In the genomic region with DNA sequence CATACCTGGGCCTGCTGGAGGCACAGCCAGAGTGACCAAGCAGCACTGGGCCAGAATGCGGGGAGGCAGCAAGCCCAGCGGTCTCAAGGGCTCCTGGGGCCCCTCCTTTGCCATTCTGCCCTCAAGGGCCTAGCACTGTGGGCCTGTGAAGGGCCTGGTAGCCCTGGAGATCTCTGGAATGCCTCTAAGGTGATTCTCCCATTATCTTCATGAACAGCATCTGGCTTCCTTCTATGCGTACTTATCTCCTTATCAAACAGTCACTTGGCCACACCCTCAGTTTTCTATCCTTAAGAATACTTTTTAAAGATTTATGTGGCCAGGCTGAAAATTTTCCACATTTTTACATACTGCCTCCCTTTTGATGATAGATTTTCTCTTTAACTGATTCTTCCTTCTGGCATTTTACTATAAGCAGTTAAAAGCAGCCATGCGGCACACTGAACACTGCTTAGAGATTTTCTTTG, we compare ENCODE assay signal across 24 cellular contexts.
A peak's percentile ranks its signal among the peaks of the same experiment; 100 is the strongest.
DNase-seq lines count a peak whose midpoint lies in the region; ATAC-seq and TF ChIP-seq lines count a peak whose summit lies in the region.
"Had no signal": no experiment of that assay in that cellular context is flagged by ENCODE, and none has a peak within 500 bp of the region (broad histone marks: within the 10 kb centered on the region; RNA-seq: fewer than 3 reads in every experiment).

No MANE protein-coding gene starts in this region.

- ATAC-seq in activated naive CD8-positive, alpha-beta T cell treated with anti-CD3 and anti-CD28 coated beads, Interleukin-2, amount 50 U/mL, for 24 hours: no peak
- no peak for ATAC-seq in activated CD4-positive, CD25-positive, alpha-beta regulatory T cell treated with anti-CD3 and anti-CD28 coated beads, Interleukin-2, amount 50 U/mL, for 24 hours

- TF ChIP-seq RAD21 in SK-N-SH (IDR thresholded peaks at IDR 0.05; ENCODE audit: low read length): no peak

- peaks cover 24% of the 10 kb centered on the region for H3K4me1 Mint-ChIP-seq in activated naive CD8-positive, alpha-beta T cell treated with anti-CD3 and anti-CD28 coated beads, Interleukin-2, amount 50 U/mL, for 24 hours
- H3K4me1 Mint-ChIP-seq in activated naive CD8-positive, alpha-beta T cell treated with anti-CD3 and anti-CD28 coated beads for 36 hours: peaks cover 11% of the 10 kb centered on the region
- H3K4me1 Mint-ChIP-seq in glutamatergic neuron (ENCODE audit: low read depth, unreplicated experiment): peaks cover 31% of the 10 kb centered on the region
- H3K4me1 Mint-ChIP-seq: central memory CD8-positive, alpha-beta T cell; immature natural killer cell had no signal

- H3K9me3 ChIP-seq in SK-N-SH: no peaks in the 10 kb centered on the region
- H3K9me3 ChIP-seq: MG63 had no signal

- no peak overlapping the region for H3K27ac ChIP-seq in SK-N-SH (ENCODE audit: low read depth in 2 of 2, low read length in 1 of 2)
- H3K27ac ChIP-seq: epithelial cell of prostate, spleen, tibial nerve had no signal

- peaks cover 3% of the 10 kb centered on the region for H3F3A ChIP-seq in SK-N-SH (replicated peaks; ENCODE audit: insufficient read depth)

- H3K4me3 ChIP-seq in SK-N-SH (ENCODE audit: low read depth in 2 of 2, low read length in 1 of 2): no peak overlapping the region
- H3K4me3 ChIP-seq: MG63, spleen, tibial nerve had no signal

- no peak overlapping the region for H3K4me3 Mint-ChIP-seq in activated naive CD8-positive, alpha-beta T cell treated with anti-CD3 and anti-CD28 coated beads, Interleukin-2, amount 50 U/mL, for 24 hours
- no peak overlapping the region for H3K4me3 Mint-ChIP-seq in activated naive CD8-positive, alpha-beta T cell treated with anti-CD3 and anti-CD28 coated beads for 36 hours
- peak overlapping the region; percentile 32 for H3K4me3 Mint-ChIP-seq in glutamatergic neuron (ENCODE audit: unreplicated experiment)
- H3K4me3 Mint-ChIP-seq: central memory CD8-positive, alpha-beta T cell; immature natural killer cell had no signal

- H3K4me2 ChIP-seq in SK-N-SH: no peak overlapping the region

- CTCF ChIA-PET in SK-N-SH (lab: Yijun Ruan, JAX): no interaction called here

- H3K9me2 ChIP-seq in SK-N-SH: no peaks in the 10 kb centered on the region

- no peaks in the 10 kb centered on the region for H4K20me1 ChIP-seq in SK-N-SH (ENCODE audit: insufficient read depth)

- peaks cover 2% of the 10 kb centered on the region for H3K27me3 Mint-ChIP-seq in activated naive CD8-positive, alpha-beta T cell treated with anti-CD3 and anti-CD28 coated beads, Interleukin-2, amount 50 U/mL, for 24 hours
- H3K27me3 Mint-ChIP-seq in activated naive CD8-positive, alpha-beta T cell treated with anti-CD3 and anti-CD28 coated beads for 36 hours: no peaks in the 10 kb centered on the region
- H3K27me3 Mint-ChIP-seq in glutamatergic neuron (ENCODE audit: unreplicated experiment): peaks cover 8% of the 10 kb centered on the region

- peaks cover 5% of the 10 kb centered on the region for H3K9me3 Mint-ChIP-seq in activated naive CD8-positive, alpha-beta T cell treated with anti-CD3 and anti-CD28 coated beads, Interleukin-2, amount 50 U/mL, for 24 hours
- peaks cover 2% of the 10 kb centered on the region for H3K9me3 Mint-ChIP-seq in activated naive CD8-positive, alpha-beta T cell treated with anti-CD3 and anti-CD28 coated beads for 36 hours
- H3K9me3 Mint-ChIP-seq in glutamatergic neuron (ENCODE audit: unreplicated experiment): peaks cover 20% of the 10 kb centered on the region
- H3K9me3 Mint-ChIP-seq: immature natural killer cell had no signal

- no peak overlapping the region for H2AFZ ChIP-seq in SK-N-SH (ENCODE audit: low read depth)

- no peaks in the 10 kb centered on the region for H3K36me3 ChIP-seq in SK-N-SH (replicated peaks in 1 of 2; ENCODE audit: control insufficient read depth in 1 of 2, insufficient read depth in 2 of 2, low read length in 1 of 2)
- H3K36me3 ChIP-seq: MG63, spleen, tibial nerve had no signal

- DNase-seq in activated naive CD8-positive, alpha-beta T cell treated with anti-CD3 and anti-CD28 coated beads, Interleukin-2, amount 50 U/mL, for 24 hours: no peak
- no peak for DNase-seq in activated naive CD8-positive, alpha-beta T cell treated with anti-CD3 and anti-CD28 coated beads for 36 hours
- DNase-seq in SK-N-SH: no peak
- DNase-seq in glutamatergic neuron: no peak
- peak; percentile 73 for DNase-seq in renal cortical epithelial cell (ENCODE audit: low read depth)
- DNase-seq in H4 (ENCODE audit: low spot score): no peak
- no peak for DNase-seq in mesenteric fat pad (ENCODE audit: low spot score)
- DNase-seq: activated naive CD4-positive, alpha-beta T cell treated with anti-CD3 and anti-CD28 coated beads, Interleukin-2, amount 50 U/mL, for 16 hours; activated T-cell treated with anti-CD3 and anti-CD28 coated beads, Interleukin-2, amount 50 U/mL, for 48 hours; Calu3; foreskin fibroblast; immature natural killer cell; MG63; NCI-H1436; NCI-H510A treated with DMSO at 0.1 percent for 48 hours; retina; spleen; stimulated activated CD4-positive, alpha-beta T cell treated with anti-CD3 and anti-CD28 coated beads, Interleukin-4, amount 100 ng/mL, for 1 hour; stimulated activated naive CD4-positive, alpha-beta T cell treated with Interleukin-2 at 50 U/mL for 16 hours; T1000 had no signal

- no peak for TF ChIP-seq CTCF in SK-N-SH (IDR thresholded peaks at IDR 0.05)
- TF ChIP-seq CTCF in glutamatergic neuron (IDR thresholded peaks at IDR 0.05; ENCODE audit: partially characterized antibody, unreplicated experiment): no peak

- H3K4me1 ChIP-seq in SK-N-SH (ENCODE audit: control insufficient read depth in 1 of 2, insufficient read depth in 2 of 2, low read depth in 1 of 2, low read length in 1 of 2): peaks cover 0 to 14% of the 10 kb centered on the region in 2 experiments; a peak in 1 of 4 replicates
- H3K4me1 ChIP-seq: spleen, tibial nerve had no signal

- 0 out of 4 replicates have a peak, but pooled peaks of 1 of the 2 experiments have one; percentile 15 for TF ChIP-seq EP300 in SK-N-SH (IDR thresholded peaks at IDR 0.05; ENCODE audit: borderline replicate concordance in 1 of 2, low read depth in 1 of 2, low read length in 1 of 2)

- H3K27me3 ChIP-seq in SK-N-SH (ENCODE audit: insufficient read depth): no peaks in the 10 kb centered on the region
- H3K27me3 ChIP-seq: MG63, spleen, tibial nerve had no signal

- H3K36me3 Mint-ChIP-seq in activated naive CD8-positive, alpha-beta T cell treated with anti-CD3 and anti-CD28 coated beads, Interleukin-2, amount 50 U/mL, for 24 hours (ENCODE audit: low read depth): no peaks in the 10 kb centered on the region
- peaks cover 1% of the 10 kb centered on the region for H3K36me3 Mint-ChIP-seq in activated naive CD8-positive, alpha-beta T cell treated with anti-CD3 and anti-CD28 coated beads for 36 hours
- no peaks in the 10 kb centered on the region for H3K36me3 Mint-ChIP-seq in glutamatergic neuron (ENCODE audit: unreplicated experiment)

- H3K79me2 ChIP-seq in SK-N-SH (ENCODE audit: insufficient read depth): no peaks in the 10 kb centered on the region

- POLR2A ChIA-PET in SK-N-SH (lab: Yijun Ruan, JAX): no interaction called here

- peak overlapping the region; percentile 40 for H3K27ac Mint-ChIP-seq in activated naive CD8-positive, alpha-beta T cell treated with anti-CD3 and anti-CD28 coated beads, Interleukin-2, amount 50 U/mL, for 24 hours
- no peak overlapping the region for H3K27ac Mint-ChIP-seq in activated naive CD8-positive, alpha-beta T cell treated with anti-CD3 and anti-CD28 coated beads for 36 hours
- H3K27ac Mint-ChIP-seq in glutamatergic neuron (ENCODE audit: unreplicated experiment): no peak overlapping the region
- H3K27ac Mint-ChIP-seq: immature natural killer cell had no signal

- H3K9ac ChIP-seq in SK-N-SH: no peak overlapping the region

- WGBS in SK-N-SH (ENCODE audit: low lambda C conversion rate): 67% methylated on average over 2 of the region's 4 CpGs

TF ChIP-seq in SK-N-SH, 30 proteins besides CTCF, POLR2A, EP300 and RAD21:
- TF ChIP-seq SMC3 (IDR thresholded peaks at IDR 0.05; ENCODE audit: low read depth, low read length) (no peak), TCF12 (IDR thresholded peaks at IDR 0.05) (peak; percentile 75), JUND (IDR thresholded peaks at IDR 0.05) (0 out of 2 replicates have a peak, but pooled peaks have one; percentile 10)
- TF ChIP-seq, protein P1, sequence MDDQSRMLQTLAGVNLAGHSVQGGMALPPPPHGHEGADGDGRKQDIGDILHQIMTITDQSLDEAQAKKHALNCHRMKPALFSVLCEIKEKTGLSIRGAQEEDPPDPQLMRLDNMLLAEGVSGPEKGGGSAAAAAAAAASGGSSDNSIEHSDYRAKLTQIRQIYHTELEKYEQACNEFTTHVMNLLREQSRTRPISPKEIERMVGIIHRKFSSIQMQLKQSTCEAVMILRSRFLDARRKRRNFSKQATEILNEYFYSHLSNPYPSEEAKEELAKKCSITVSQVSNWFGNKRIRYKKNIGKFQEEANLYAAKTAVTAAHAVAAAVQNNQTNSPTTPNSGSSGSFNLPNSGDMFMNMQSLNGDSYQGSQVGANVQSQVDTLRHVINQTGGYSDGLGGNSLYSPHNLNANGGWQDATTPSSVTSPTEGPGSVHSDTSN (IDR thresholded peaks at IDR 0.05): peak; percentile 36; the same call in 1 of the 2 replicates
